Comparison of ENCODE assay signal across 8 cellular contexts in the genomic region with DNA sequence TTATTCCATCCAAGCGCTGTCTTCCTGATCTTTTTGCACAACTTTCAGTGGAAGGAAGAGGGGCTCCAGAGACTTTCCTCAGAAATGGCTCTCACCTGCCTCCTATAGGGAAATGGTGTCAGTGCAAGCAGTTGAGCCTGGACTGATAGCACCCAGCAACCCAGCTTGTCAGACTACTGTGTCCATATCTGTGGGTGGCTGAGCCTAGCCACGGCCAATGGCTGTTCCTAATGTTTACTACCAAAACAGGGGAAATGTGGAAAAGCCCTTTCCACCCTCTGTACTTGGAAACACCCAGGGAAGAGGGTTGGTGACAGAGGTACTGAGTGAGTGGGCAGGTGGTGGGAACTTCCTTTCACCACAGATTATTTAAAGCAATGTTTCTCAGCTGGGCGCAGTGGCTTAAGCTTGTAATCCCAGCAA.
DNase-seq lines count a peak whose midpoint lies in the region; FAIRE-seq and TF ChIP-seq lines count a peak whose summit lies in the region.

No MANE protein-coding gene starts in this region.

- peak; percentile 87 for TF ChIP-seq CTCF in astrocyte of the spinal cord (IDR thresholded peaks at IDR 0.05; ENCODE audit: low read depth, low read length)

- no peak overlapping the region for H3K27ac ChIP-seq in effector memory CD4-positive, alpha-beta T cell (ENCODE audit: insufficient read depth, low read length, poor library complexity, severe bottlenecking)

- H3K4me3 ChIP-seq in HAP-1: no peak overlapping the region
- H3K4me3 ChIP-seq in astrocyte of the spinal cord (ENCODE audit: low read depth, low read length): no peak overlapping the region
- H3K4me3 ChIP-seq in effector memory CD4-positive, alpha-beta T cell (ENCODE audit: insufficient read depth, low read depth, low read length, poor library complexity, severe bottlenecking): no peak overlapping the region

- peaks cover 6% of the 10 kb centered on the region; the same call in 1 of the 2 replicates for H3K9me3 ChIP-seq in HAP-1
- H3K9me3 ChIP-seq in effector memory CD4-positive, alpha-beta T cell (ENCODE audit: control insufficient read depth, low read length): no peaks in the 10 kb centered on the region

- no peaks in the 10 kb centered on the region for H3K36me3 ChIP-seq in HAP-1 (replicated peaks)
- H3K36me3 ChIP-seq in effector memory CD4-positive, alpha-beta T cell (ENCODE audit: control insufficient read depth, insufficient read depth, low read length): no peaks in the 10 kb centered on the region

- H3K4me1 ChIP-seq in HAP-1: no peaks in the 10 kb centered on the region
- H3K4me1 ChIP-seq in effector memory CD4-positive, alpha-beta T cell (ENCODE audit: control insufficient read depth, insufficient read depth, low read length, poor library complexity, severe bottlenecking): peaks cover under 1% of the 10 kb centered on the region

- in situ Hi-C loops in HAP-1 (cut with MboI; ENCODE audit: low sequenced_read_pairs): no loop called here
- in situ Hi-C loops in astrocyte of the spinal cord (cut with HindIII; ENCODE audit: low sequenced_read_pairs): no loop called here

- peak; percentile 73 for FAIRE-seq in islet of Langerhans (lab: Jason Lieb, UNC)

- peaks cover 3% of the 10 kb centered on the region for H3K27me3 ChIP-seq in HAP-1 (ENCODE audit: low read depth)
- no peaks in the 10 kb centered on the region for H3K27me3 ChIP-seq in effector memory CD4-positive, alpha-beta T cell (replicated peaks; ENCODE audit: control insufficient read depth, insufficient read depth, low read length, poor library complexity, severe bottlenecking)

- DNase-seq in DMS 273 (lab: John Stamatoyannopoulos, UW; ENCODE audit: unreplicated experiment): peak; percentile 92
- DNase-seq in HAP-1 (ENCODE audit: low spot score in 2 of 2): peak; percentile 16 to 62
- peak; percentile 89 for DNase-seq in NCI-H82 (lab: John Stamatoyannopoulos, UW)
- DNase-seq in astrocyte of the spinal cord (ENCODE audit: low read depth, low spot score): peak; percentile 54
- peak; percentile 73 for DNase-seq in superior temporal gyrus (ENCODE audit: extremely low spot score)
- no peak for DNase-seq in effector memory CD4-positive, alpha-beta T cell
- no peak for DNase-seq in ecto neural progenitor cell (ENCODE audit: low spot score)

Comparison
In these comparisons a context has a peak if more than half of its experiments do, and no peak if none do; other contexts are left out.
1. DNase-seq: peak in DMS 273 (single experiment), HAP-1 (2 of 2), NCI-H82 (single experiment), astrocyte of the spinal cord (single experiment) and superior temporal gyrus (single experiment); none in effector memory CD4-positive, alpha-beta T cell (0 of 3) and ecto neural progenitor cell (single experiment).